In the genomic region with DNA sequence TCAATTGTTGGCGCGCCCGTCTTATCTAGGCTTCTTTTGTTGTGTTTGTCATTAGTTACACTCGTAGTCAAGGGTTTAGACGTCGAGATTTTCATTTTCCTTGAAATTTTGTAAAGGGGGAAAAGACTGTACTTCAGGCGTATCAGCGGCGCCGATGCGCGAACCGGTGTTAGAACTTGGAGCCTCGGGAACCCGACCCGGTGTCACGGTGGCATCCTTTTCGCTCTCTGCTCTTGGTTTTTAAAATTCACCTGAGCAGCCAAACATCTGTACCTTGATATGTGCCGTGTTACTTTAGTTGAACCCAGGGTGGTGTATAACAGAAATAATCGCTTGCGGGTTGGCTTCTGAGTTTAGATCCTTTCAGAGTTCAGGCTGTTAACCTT, we compare ENCODE assay signal across 7 cellular contexts. TPM values are rescaled to one million over a fixed set of nuclear protein-coding genes. Genes with fewer than 3 reads are reported as not detected.
DNase-seq lines count a peak whose midpoint lies in the region; ATAC-seq, FAIRE-seq and TF ChIP-seq lines count a peak whose summit lies in the region.

No MANE protein-coding gene starts in this region.

- RAD21 ChIA-PET in HCT116 (lab: Charles Lee; ENCODE audit: low non-redundant PET in 1 of 2, low total read pairs in 2 of 2, uncharacterized antibody in 2 of 2, unreplicated experiment in 2 of 2), result no interaction called here

- ATAC-seq in HCT116 (no peak), HG03442 (IDR thresholded peaks at IDR 0.05; ENCODE audit: unreplicated experiment) (no peak)

- TF ChIP-seq POLR2A in HCT116 (IDR thresholded peaks at IDR 0.05; ENCODE audit: borderline replicate concordance, extremely low read depth, insufficient read depth, insufficient read length), result no peak

- no peak overlapping the region for H2AFZ ChIP-seq in HCT116 (ENCODE audit: low read depth, low read length, poor library complexity, severe bottlenecking)

- H3K27ac ChIP-seq in HCT116 (ENCODE audit: low read depth, low read length) (peak overlapping the region; percentile 70), small intestine (ENCODE audit: low read depth in 1 of 2, low read length in 1 of 2) (peak overlapping the region; percentile 81 to 92)

- TF ChIP-seq CTCF in HCT116 (IDR thresholded peaks at IDR 0.05 in 2 of 3, conservative IDR thresholded peaks at IDR 0.05 in 1 of 3; ENCODE audit: borderline replicate concordance in 1 of 3, insufficient read depth in 1 of 3, low read depth in 2 of 3, low read length in 2 of 3) (no peak), fibroblast of the aortic adventitia (IDR thresholded peaks at IDR 0.05; ENCODE audit: insufficient read depth, low read length) (no peak)

- intact Hi-C loops in HCT116 (cut with micrococcal nuclease), result loop anchor here (5.0 to 10.0 kb wide), 2 partner anchors 372 to 709 kb away; no protein-coding TSS in a partner anchor

- peak overlapping the region; percentile 95 for H3K4me3 Mint-ChIP-seq in T-helper 2 cell treated with Interferon-gamma antibody and Interleukin-4, amounts not matched to agents 5 μg/mL and 100 μg/mL, for 36 hours

- H3K9me2 ChIP-seq in HCT116 (ENCODE audit: insufficient read depth), result no peaks in the 10 kb centered on the region

- peaks cover 35% of the 10 kb centered on the region for H3K79me2 ChIP-seq in HCT116 (ENCODE audit: insufficient read depth, low read length)

- 1 to 2% (median 1%) methylated on average over 21 of the region's 21 CpGs for WGBS in small intestine, 3 donors

- no peak for TF ChIP-seq RAD21 in HCT116 (IDR thresholded peaks at IDR 0.05; ENCODE audit: low read depth)

- H3K4me3 ChIP-seq in HCT116 (replicated peaks in 1 of 2; ENCODE audit: low read depth in 1 of 2, low read length in 2 of 2) (peak overlapping the region; percentile 79 to 92), fibroblast of the aortic adventitia (ENCODE audit: low read depth, low read length) (peak overlapping the region; percentile 85), small intestine (ENCODE audit: low read depth in 1 of 2, low read length in 2 of 2) (peak overlapping the region; percentile 76 to 88)

- H4K20me1 ChIP-seq in HCT116 (ENCODE audit: insufficient read depth), result no peaks in the 10 kb centered on the region

- H3K27me3 Mint-ChIP-seq in T-helper 2 cell treated with Interferon-gamma antibody and Interleukin-4, amounts not matched to agents 5 μg/mL and 100 μg/mL, for 36 hours (ENCODE audit: low read depth), result no peaks in the 10 kb centered on the region

- H3K27ac Mint-ChIP-seq in T-helper 2 cell treated with Interferon-gamma antibody and Interleukin-4, amounts not matched to agents 5 μg/mL and 100 μg/mL, for 36 hours, result peak overlapping the region; percentile 89

- H3K9me3 Mint-ChIP-seq in T-helper 2 cell treated with Interferon-gamma antibody and Interleukin-4, amounts not matched to agents 5 μg/mL and 100 μg/mL, for 36 hours, result no peaks in the 10 kb centered on the region

- POLR2A ChIA-PET in HCT116 (lab: Charles Lee), result no interaction called here

- H3K4me1 ChIP-seq in HCT116 (ENCODE audit: control insufficient read depth in 1 of 2, insufficient read depth in 2 of 2, low read length in 2 of 2) (peaks cover 10 to 32% of the 10 kb centered on the region in 2 experiments; a peak in 3 of 4 replicates), small intestine (ENCODE audit: control insufficient read depth in 2 of 2, insufficient read depth in 1 of 2, low read depth in 1 of 2, low read length in 1 of 2) (peaks cover 3 to 9% of the 10 kb centered on the region in 2 donors)

- H3K36me3 ChIP-seq in HCT116 (ENCODE audit: control insufficient read depth in 1 of 2, insufficient read depth in 2 of 2, low read length in 2 of 2) (peaks cover 0 to 7% of the 10 kb centered on the region in 2 experiments; a peak in 1 of 4 replicates), small intestine (ENCODE audit: control insufficient read depth in 2 of 2, insufficient read depth in 2 of 2, low read length in 2 of 2) (peaks cover 3 to 14% of the 10 kb centered on the region in 2 donors)

- no peaks in the 10 kb centered on the region for H3K27me3 ChIP-seq in HCT116 (ENCODE audit: insufficient read depth, low read length)
- no peaks in the 10 kb centered on the region for H3K27me3 ChIP-seq in small intestine (ENCODE audit: control insufficient read depth in 2 of 2, insufficient read depth in 2 of 2, low read length in 2 of 2)

- peak overlapping the region; percentile 93 for H3K4me2 ChIP-seq in HCT116 (ENCODE audit: low read length)

- CTCF ChIA-PET in HCT116 (lab: Charles Lee), result interaction anchor here (3.8 kb wide), 1 partner anchor 199 kb away, joined by 14 read pairs; no protein-coding TSS in a partner anchor

- FAIRE-seq in small intestine (lab: Jason Lieb, UNC), result no peak

- peak overlapping the region; percentile 81 for H3K9ac ChIP-seq in HCT116 (ENCODE audit: low read length)

- BruUV-seq in HCT116 (replicated peaks; lab: Mats Ljungman, UMichigan), result no TSS peak

- H3K9me3 ChIP-seq in HCT116 (ENCODE audit: control insufficient read depth in 1 of 2, insufficient read depth in 1 of 2, low read depth in 1 of 2, low read length in 2 of 2) (no peaks in the 10 kb centered on the region), small intestine (ENCODE audit: control insufficient read depth, low read depth) (no peaks in the 10 kb centered on the region)

- no peak for DNase-seq in HCT116 (ENCODE audit: low read depth, low spot score)
- peak; percentile 13 for DNase-seq in T-helper 2 cell treated with Interferon-gamma antibody and Interleukin-4, amounts not matched to agents 5 μg/mL and 100 μg/mL, for 36 hours (ENCODE audit: low spot score)
- DNase-seq in fibroblast of the aortic adventitia (ENCODE audit: low read depth), result no peak
- DNase-seq in small intestine, result peak; percentile 37
- DNase-seq in epidermal melanocyte (ENCODE audit: insufficient read length, low spot score), result no peak
- DNase-seq in glomerular visceral epithelial cell (ENCODE audit: extremely low spot score), result no peak

- H3K4me1 Mint-ChIP-seq in T-helper 2 cell treated with Interferon-gamma antibody and Interleukin-4, amounts not matched to agents 5 μg/mL and 100 μg/mL, for 36 hours (ENCODE audit: low read depth), result peaks cover 32% of the 10 kb centered on the region

- H3K36me3 Mint-ChIP-seq in T-helper 2 cell treated with Interferon-gamma antibody and Interleukin-4, amounts not matched to agents 5 μg/mL and 100 μg/mL, for 36 hours (ENCODE audit: low read depth), result peaks cover 30% of the 10 kb centered on the region

TF ChIP-seq in HCT116, 20 proteins besides CTCF, POLR2A, EP300 and RAD21:
- TF ChIP-seq, protein P1, sequence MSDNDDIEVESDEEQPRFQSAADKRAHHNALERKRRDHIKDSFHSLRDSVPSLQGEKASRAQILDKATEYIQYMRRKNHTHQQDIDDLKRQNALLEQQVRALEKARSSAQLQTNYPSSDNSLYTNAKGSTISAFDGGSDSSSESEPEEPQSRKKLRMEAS (IDR thresholded peaks at IDR 0.05), result no peak
- TF ChIP-seq ELF1 (IDR thresholded peaks at IDR 0.05; ENCODE audit: borderline replicate concordance, low read depth) (no peak), SIN3A (IDR thresholded peaks at IDR 0.05; ENCODE audit: low read depth) (no peak)

RNA-seq across cellular contexts. Expression of a gene that starts 0.6 kb away (rescaled TPM):
- 38.4 TPM for total RNA-seq in HCT116 (2021; ENCODE audit: unreplicated experiment)
- polyA plus RNA-seq in HCT116 (2012), result 23.8 and 30.7 TPM in 2 replicates
- 21.3 and 22.7 TPM in 2 replicates for total RNA-seq in fibroblast of the aortic adventitia (ENCODE audit: low replicate concordance)
- 10 to 100 TPM; 24.6 to 96.4 (median 63.5) TPM for polyA plus RNA-seq in small intestine

RNA-seq across cellular contexts. Expression of a gene that starts 50.9 kb away (rescaled TPM):
- total RNA-seq in HCT116 (2021; ENCODE audit: unreplicated experiment) (42.5 TPM), fibroblast of the aortic adventitia (ENCODE audit: low replicate concordance) (58.1 and 89.3 TPM in 2 replicates)
- 46.4 and 54.2 TPM in 2 replicates for polyA plus RNA-seq in HCT116 (2012)
- 100 to 1,000 TPM in 2 of 3 donors, 10 to 100 TPM in 1; 41.0 to 215 (median 193) TPM for polyA plus RNA-seq in small intestine

Comparison
In these comparisons a context has a peak if more than half of its experiments do, and no peak if none do; other contexts are left out.
1. DNase-seq: peak in T-helper 2 cell treated with Interferon-gamma antibody and Interleukin-4, amounts not matched to agents 5 μg/mL and 100 μg/mL, for 36 hours (single experiment) and small intestine (single experiment); none in HCT116 (single experiment), fibroblast of the aortic adventitia (single experiment), epidermal melanocyte (single experiment) and glomerular visceral epithelial cell (single experiment).
2. Peak in every context shown above with its lines, with median percentiles within 50 percentile points of each other: H3K4me3 ChIP-seq.